Comparison of ENCODE assay signal across 27 cellular contexts in the genomic region with DNA sequence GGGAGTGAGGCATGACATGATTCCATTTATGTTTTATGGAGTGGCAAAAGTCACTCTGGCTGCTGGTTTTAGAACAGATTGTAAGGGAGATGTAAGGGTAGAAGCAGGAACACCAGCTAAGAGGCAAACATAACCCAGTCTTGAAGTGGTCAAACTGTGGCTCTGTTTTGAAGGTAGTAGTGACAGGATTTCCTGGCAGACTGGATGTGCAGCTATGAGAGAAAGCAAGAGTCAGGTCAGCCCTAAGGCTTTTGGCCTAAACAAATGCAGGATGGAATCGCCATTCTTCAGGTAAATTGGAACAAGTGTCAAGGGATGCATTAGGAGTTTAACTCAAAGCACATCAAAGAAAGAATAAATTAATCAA.
A peak's percentile ranks its signal among the peaks of the same experiment; 100 is the strongest.
DNase-seq lines count a peak whose midpoint lies in the region; ATAC-seq, FAIRE-seq and TF ChIP-seq lines count a peak whose summit lies in the region.
"Had no signal": no experiment of that assay in that cellular context is flagged by ENCODE, and none has a peak within 500 bp of the region (broad histone marks: within the 10 kb centered on the region; RNA-seq: fewer than 3 reads in every experiment).

No MANE protein-coding gene starts in this region.

- no TSS peak for BruUV-seq in K562 (replicated peaks; lab: Mats Ljungman, UMichigan)

- POLR2A ChIA-PET in SK-N-SH (lab: Yijun Ruan, JAX) = no interaction called here
- POLR2A ChIA-PET in K562 (lab: Yijun Ruan, JAX) = no interaction called here

- H3K79me2 ChIP-seq in SK-N-SH (ENCODE audit: insufficient read depth) = no peaks in the 10 kb centered on the region
- no peaks in the 10 kb centered on the region for H3K79me2 ChIP-seq in DND-41 (ENCODE audit: insufficient read depth, low read length)
- no peaks in the 10 kb centered on the region for H3K79me2 ChIP-seq in K562 (ENCODE audit: control insufficient read depth, insufficient read depth, low read length)
- no peaks in the 10 kb centered on the region for H3K79me2 ChIP-seq in osteoblast (ENCODE audit: insufficient read depth, low read length)

- H4K20me1 ChIP-seq in SK-N-SH (ENCODE audit: insufficient read depth) (no peaks in the 10 kb centered on the region), DND-41 (ENCODE audit: insufficient read depth, low read length) (no peaks in the 10 kb centered on the region), K562 (replicated peaks; ENCODE audit: control insufficient read depth, insufficient read depth, low read length) (no peaks in the 10 kb centered on the region), osteoblast (ENCODE audit: insufficient read depth, low read length) (no peaks in the 10 kb centered on the region)

- H3K27me3 ChIP-seq in SK-N-SH (ENCODE audit: insufficient read depth) = no peaks in the 10 kb centered on the region
- H3K27me3 ChIP-seq in DND-41 (ENCODE audit: insufficient read depth, low read length, poor library complexity) = no peaks in the 10 kb centered on the region
- no peaks in the 10 kb centered on the region for H3K27me3 ChIP-seq in K562 (ENCODE audit: control insufficient read depth in 2 of 2, insufficient read depth in 2 of 2, low read length in 2 of 2)
- no peaks in the 10 kb centered on the region for H3K27me3 ChIP-seq in osteoblast (ENCODE audit: insufficient read depth, low read length)
- H3K27me3 ChIP-seq in ascending aorta = no peaks in the 10 kb centered on the region
- H3K27me3 ChIP-seq: Peyer's patch had no signal

- CTCF ChIA-PET in SK-N-SH (lab: Yijun Ruan, JAX) = no interaction called here
- CTCF ChIA-PET in K562 (lab: Yijun Ruan, JAX; ENCODE audit: low intra/inter-chr PET ratio) = no interaction called here

- ATAC-seq in SK-N-SH treated with all-trans-retinoic acid at 6 μM for 48 hours (no peak), DND-41 (ENCODE audit: insufficient read depth, low read depth) (peak; percentile 74), K562 (no peak), GM19463 (IDR thresholded peaks at IDR 0.05; ENCODE audit: unreplicated experiment) (no peak)
- ATAC-seq: GM23338 had no signal

- no peak overlapping the region for H3K27ac ChIP-seq in SK-N-SH (ENCODE audit: low read depth in 2 of 2, low read length in 1 of 2)
- peak overlapping the region; percentile 62 for H3K27ac ChIP-seq in DND-41 (ENCODE audit: low read length)
- H3K27ac ChIP-seq in K562 (ENCODE audit: extremely low read depth, low read depth, low read length) = no peak overlapping the region
- H3K27ac ChIP-seq in osteoblast (ENCODE audit: low read depth, low read length) = no peak overlapping the region
- H3K27ac ChIP-seq in ascending aorta = no peak overlapping the region
- H3K27ac ChIP-seq: 22Rv1, Peyer's patch had no signal

- TF ChIP-seq CTCF in SK-N-SH (IDR thresholded peaks at IDR 0.05) = no peak
- no peak for TF ChIP-seq CTCF in DND-41 (IDR thresholded peaks at IDR 0.05; ENCODE audit: borderline replicate concordance, extremely low read depth, low read length, poor library complexity, severe bottlenecking)
- TF ChIP-seq CTCF in K562 (IDR thresholded peaks at IDR 0.05 in 2 of 3, conservative IDR thresholded peaks at IDR 0.05 in 1 of 3; ENCODE audit: insufficient read depth in 2 of 3, low read depth in 1 of 3, low read length in 3 of 3) = no peak
- TF ChIP-seq CTCF in osteoblast (IDR thresholded peaks at IDR 0.05; ENCODE audit: extremely low read depth, low read depth, low read length) = no peak
- TF ChIP-seq CTCF in ascending aorta (IDR thresholded peaks at IDR 0.05) = no peak

- H3K4me2 ChIP-seq in SK-N-SH = no peak overlapping the region
- H3K4me2 ChIP-seq in DND-41 (ENCODE audit: insufficient read depth, low read length) = no peak overlapping the region
- no peak overlapping the region for H3K4me2 ChIP-seq in K562 (ENCODE audit: insufficient read depth, low read length)
- no peak overlapping the region for H3K4me2 ChIP-seq in osteoblast (ENCODE audit: insufficient read depth, low read length)
- H3K4me2 ChIP-seq: GM23338 had no signal

- no peaks in the 10 kb centered on the region for H3K9me1 ChIP-seq in K562 (ENCODE audit: control insufficient read depth, insufficient read depth, low read length)

- H3K4me3 ChIP-seq in SK-N-SH (ENCODE audit: low read depth in 2 of 2, low read length in 1 of 2) (no peak overlapping the region), DND-41 (ENCODE audit: low read depth in 1 of 2, low read length in 2 of 2) (no peak overlapping the region), K562 (no peak overlapping the region), osteoblast (ENCODE audit: insufficient read depth, low read length) (no peak overlapping the region), ascending aorta (no peak overlapping the region)
- H3K4me3 ChIP-seq: GM23338, Peyer's patch had no signal

- H3K9ac ChIP-seq in SK-N-SH (no peak overlapping the region), DND-41 (ENCODE audit: low read depth, low read length) (no peak overlapping the region), K562 (ENCODE audit: insufficient read depth in 1 of 2, low read depth in 2 of 2, low read length in 2 of 2) (no peak overlapping the region)

- no peak for TF ChIP-seq POLR2A in K562 (conservative IDR thresholded peaks at IDR 0.05)

- no peaks in the 10 kb centered on the region for H3K9me2 ChIP-seq in SK-N-SH

- in situ Hi-C loops in K562 (cut with MboI) = no loop called here

- WGBS in SK-N-SH (ENCODE audit: low lambda C conversion rate) = 18% methylated on average over 1 of the region's 1 CpG
- WGBS in K562 (ENCODE audit: insufficient coverage, low coverage, missing lambda C conversion rate) = 6% methylated on average over 1 of the region's 1 CpG

- no peaks in the 10 kb centered on the region for H3F3A ChIP-seq in SK-N-SH (replicated peaks; ENCODE audit: insufficient read depth)

- H3K9me3 ChIP-seq in SK-N-SH (no peaks in the 10 kb centered on the region), DND-41 (ENCODE audit: insufficient read depth, low read length, severe bottlenecking) (no peaks in the 10 kb centered on the region), K562 (replicated peaks; ENCODE audit: control insufficient read depth, insufficient read depth, low read depth, low read length) (no peaks in the 10 kb centered on the region), osteoblast (ENCODE audit: low read depth, low read length) (no peaks in the 10 kb centered on the region), ascending aorta (no peaks in the 10 kb centered on the region)
- H3K9me3 ChIP-seq: Peyer's patch had no signal

- DNase-seq in SK-N-SH = no peak
- DNase-seq in DND-41 = peak; percentile 32
- no peak for DNase-seq in K562 (ENCODE audit: extremely low read depth in 1 of 4, low spot score in 3 of 4)
- no peak for DNase-seq in osteoblast (ENCODE audit: insufficient read length, low spot score, missing footprints)
- no peak for DNase-seq in ascending aorta (ENCODE audit: low spot score in 2 of 2)
- DNase-seq in iPS-NIHi7 (ENCODE audit: extremely low spot score) = no peak
- DNase-seq: ACHN; CD4-positive, CD25-positive, alpha-beta regulatory T cell; DMS53; H9; KG1; NCI-H1092; NCI-H1436; NCI-H187; NCI-H2081 treated with DMSO at 0.1 percent for 48 hours; NCI-H2171; NCI-H226; NCI-H510A; NCI-H69; Peyer's patch; SIG-M5 had no signal

- no peak for TF ChIP-seq EP300 in SK-N-SH (IDR thresholded peaks at IDR 0.05; ENCODE audit: borderline replicate concordance in 1 of 2, low read depth in 1 of 2, low read length in 1 of 2)
- no peak for TF ChIP-seq EP300 in K562 (IDR thresholded peaks at IDR 0.05; ENCODE audit: low read length)

- FAIRE-seq in K562 (lab: Jason Lieb, UNC) = no peak
- FAIRE-seq: G401.6, HTR-8/SVneo had no signal

- no peak for TF ChIP-seq RAD21 in SK-N-SH (IDR thresholded peaks at IDR 0.05; ENCODE audit: low read length)
- TF ChIP-seq RAD21 in K562 (CRISPR knock-in tag; conservative IDR thresholded peaks at IDR 0.05 in 1 of 2, IDR thresholded peaks at IDR 0.05 in 1 of 2) = no peak

- H3K36me3 ChIP-seq in SK-N-SH (replicated peaks in 1 of 2; ENCODE audit: control insufficient read depth in 1 of 2, insufficient read depth in 2 of 2, low read length in 1 of 2) (no peaks in the 10 kb centered on the region), DND-41 (ENCODE audit: insufficient read depth, low read length) (no peaks in the 10 kb centered on the region), K562 (ENCODE audit: control insufficient read depth, insufficient read depth, low read length) (no peaks in the 10 kb centered on the region), osteoblast (ENCODE audit: insufficient read depth, low read length) (no peaks in the 10 kb centered on the region), ascending aorta (no peaks in the 10 kb centered on the region)
- H3K36me3 ChIP-seq: Peyer's patch had no signal

- H3K4me1 ChIP-seq in SK-N-SH (ENCODE audit: control insufficient read depth in 1 of 2, insufficient read depth in 2 of 2, low read depth in 1 of 2, low read length in 1 of 2) (no peaks in the 10 kb centered on the region), DND-41 (ENCODE audit: insufficient read depth, low read length) (peaks cover 38% of the 10 kb centered on the region), K562 (replicated peaks in 1 of 2; ENCODE audit: control insufficient read depth in 2 of 2, insufficient read depth in 2 of 2, low read length in 2 of 2) (no peaks in the 10 kb centered on the region), osteoblast (ENCODE audit: insufficient read depth, low read length) (peaks cover 10% of the 10 kb centered on the region), ascending aorta (no peaks in the 10 kb centered on the region)
- H3K4me1 ChIP-seq: Peyer's patch had no signal

- intact Hi-C loops in K562 (cut with micrococcal nuclease) (no loop called here), ascending aorta (cut with DNase I) (no loop called here)

- H2AFZ ChIP-seq in SK-N-SH (ENCODE audit: low read depth) (peak overlapping the region; percentile 4; the same call in 1 of the 2 replicates), DND-41 (ENCODE audit: low read depth, low read length) (peak overlapping the region; percentile 38), K562 (ENCODE audit: low read depth, low read length) (0 out of 2 replicates have a peak overlapping the region, but pooled peaks have one; percentile 4), osteoblast (ENCODE audit: low read length) (peak overlapping the region; percentile 20)
- H2AFZ ChIP-seq: GM23338 had no signal

TF ChIP-seq in SK-N-SH, 30 proteins besides CTCF, POLR2A, EP300 and RAD21:
- TF ChIP-seq GATA2 (CRISPR knock-in tag; IDR thresholded peaks at IDR 0.05) = no peak
- TF ChIP-seq RXRA (IDR thresholded peaks at IDR 0.05; ENCODE audit: borderline replicate concordance, low read depth) = no peak
TF ChIP-seq in SK-N-SH: peak in this region for 0.

TF ChIP-seq in SK-N-SH treated with all-trans-retinoic acid at 6 μM for 48 hours, 23 proteins besides CTCF, POLR2A, EP300 and RAD21 (continues in another document):
- TF ChIP-seq ESRRG (CRISPR knock-in tag; IDR thresholded peaks at IDR 0.05) = no peak

TF ChIP-seq in K562, 482 proteins besides CTCF, POLR2A, EP300 and RAD21:
- 0 out of 2 replicates have a peak, but pooled peaks have one; percentile 18 for TF ChIP-seq ZNF311 (CRISPR knock-in tag; IDR thresholded peaks at IDR 0.05)
- no peak for TF ChIP-seq U2AF2 (optimal IDR thresholded peaks at IDR 0.05; ENCODE audit: low read depth, low read length)
